ENCODE assay signal across 2 cellular contexts in the genomic region with DNA sequence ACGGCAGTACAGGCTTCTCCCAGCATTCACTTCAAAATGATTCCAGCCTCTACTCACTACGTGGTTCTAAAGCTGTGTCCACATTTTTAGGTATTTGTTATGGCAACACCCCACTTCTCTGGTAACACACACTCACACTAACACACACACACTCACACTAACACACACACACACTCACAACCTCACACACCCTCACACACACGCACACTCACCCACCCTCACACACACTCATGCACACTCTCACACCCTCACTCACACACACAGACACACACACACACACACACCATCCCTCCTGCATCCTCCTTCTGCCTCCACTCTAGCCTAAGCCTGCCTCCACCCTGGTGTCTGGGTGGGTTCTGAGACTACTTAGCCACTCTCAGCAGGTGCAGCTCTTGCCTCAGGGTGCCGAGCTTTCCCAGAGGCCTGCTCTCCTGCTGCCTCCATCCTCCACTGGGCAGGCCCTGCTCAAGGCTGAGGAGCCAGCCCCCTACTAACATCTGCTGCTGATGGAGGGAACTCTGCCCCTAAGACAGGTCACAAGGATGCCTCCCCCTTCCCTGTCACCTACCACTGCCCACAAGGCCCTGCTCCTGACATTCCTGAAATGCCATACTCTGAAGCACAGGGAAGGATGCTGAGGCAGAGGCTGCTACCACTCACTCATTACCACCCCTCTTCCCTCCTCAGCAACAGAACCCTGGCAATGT.
TF ChIP-seq lines count a peak whose summit lies in the region.

No MANE protein-coding gene starts in this region.

TF ChIP-seq in GM23338, 12 proteins besides CTCF, POLR2A, EP300 and RAD21:
- TF ChIP-seq ZNF331 (CRISPR knock-in tag; IDR thresholded peaks at IDR 0.05; ENCODE audit: low read depth) (no peak), JUNB (IDR thresholded peaks at IDR 0.05; ENCODE audit: unreplicated experiment) (no peak), NANOG (IDR thresholded peaks at IDR 0.05; ENCODE audit: borderline replicate concordance) (no peak), CREB1 (CRISPR knock-in tag; IDR thresholded peaks at IDR 0.05; ENCODE audit: low read depth) (no peak), EZH2 (IDR thresholded peaks at IDR 0.05; ENCODE audit: low read depth, unreplicated experiment) (no peak)
- TF ChIP-seq, protein P1, sequence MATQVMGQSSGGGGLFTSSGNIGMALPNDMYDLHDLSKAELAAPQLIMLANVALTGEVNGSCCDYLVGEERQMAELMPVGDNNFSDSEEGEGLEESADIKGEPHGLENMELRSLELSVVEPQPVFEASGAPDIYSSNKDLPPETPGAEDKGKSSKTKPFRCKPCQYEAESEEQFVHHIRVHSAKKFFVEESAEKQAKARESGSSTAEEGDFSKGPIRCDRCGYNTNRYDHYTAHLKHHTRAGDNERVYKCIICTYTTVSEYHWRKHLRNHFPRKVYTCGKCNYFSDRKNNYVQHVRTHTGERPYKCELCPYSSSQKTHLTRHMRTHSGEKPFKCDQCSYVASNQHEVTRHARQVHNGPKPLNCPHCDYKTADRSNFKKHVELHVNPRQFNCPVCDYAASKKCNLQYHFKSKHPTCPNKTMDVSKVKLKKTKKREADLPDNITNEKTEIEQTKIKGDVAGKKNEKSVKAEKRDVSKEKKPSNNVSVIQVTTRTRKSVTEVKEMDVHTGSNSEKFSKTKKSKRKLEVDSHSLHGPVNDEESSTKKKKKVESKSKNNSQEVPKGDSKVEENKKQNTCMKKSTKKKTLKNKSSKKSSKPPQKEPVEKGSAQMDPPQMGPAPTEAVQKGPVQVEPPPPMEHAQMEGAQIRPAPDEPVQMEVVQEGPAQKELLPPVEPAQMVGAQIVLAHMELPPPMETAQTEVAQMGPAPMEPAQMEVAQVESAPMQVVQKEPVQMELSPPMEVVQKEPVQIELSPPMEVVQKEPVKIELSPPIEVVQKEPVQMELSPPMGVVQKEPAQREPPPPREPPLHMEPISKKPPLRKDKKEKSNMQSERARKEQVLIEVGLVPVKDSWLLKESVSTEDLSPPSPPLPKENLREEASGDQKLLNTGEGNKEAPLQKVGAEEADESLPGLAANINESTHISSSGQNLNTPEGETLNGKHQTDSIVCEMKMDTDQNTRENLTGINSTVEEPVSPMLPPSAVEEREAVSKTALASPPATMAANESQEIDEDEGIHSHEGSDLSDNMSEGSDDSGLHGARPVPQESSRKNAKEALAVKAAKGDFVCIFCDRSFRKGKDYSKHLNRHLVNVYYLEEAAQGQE (IDR thresholded peaks at IDR 0.05; ENCODE audit: unreplicated experiment): no peak
- TF ChIP-seq, protein P2, sequence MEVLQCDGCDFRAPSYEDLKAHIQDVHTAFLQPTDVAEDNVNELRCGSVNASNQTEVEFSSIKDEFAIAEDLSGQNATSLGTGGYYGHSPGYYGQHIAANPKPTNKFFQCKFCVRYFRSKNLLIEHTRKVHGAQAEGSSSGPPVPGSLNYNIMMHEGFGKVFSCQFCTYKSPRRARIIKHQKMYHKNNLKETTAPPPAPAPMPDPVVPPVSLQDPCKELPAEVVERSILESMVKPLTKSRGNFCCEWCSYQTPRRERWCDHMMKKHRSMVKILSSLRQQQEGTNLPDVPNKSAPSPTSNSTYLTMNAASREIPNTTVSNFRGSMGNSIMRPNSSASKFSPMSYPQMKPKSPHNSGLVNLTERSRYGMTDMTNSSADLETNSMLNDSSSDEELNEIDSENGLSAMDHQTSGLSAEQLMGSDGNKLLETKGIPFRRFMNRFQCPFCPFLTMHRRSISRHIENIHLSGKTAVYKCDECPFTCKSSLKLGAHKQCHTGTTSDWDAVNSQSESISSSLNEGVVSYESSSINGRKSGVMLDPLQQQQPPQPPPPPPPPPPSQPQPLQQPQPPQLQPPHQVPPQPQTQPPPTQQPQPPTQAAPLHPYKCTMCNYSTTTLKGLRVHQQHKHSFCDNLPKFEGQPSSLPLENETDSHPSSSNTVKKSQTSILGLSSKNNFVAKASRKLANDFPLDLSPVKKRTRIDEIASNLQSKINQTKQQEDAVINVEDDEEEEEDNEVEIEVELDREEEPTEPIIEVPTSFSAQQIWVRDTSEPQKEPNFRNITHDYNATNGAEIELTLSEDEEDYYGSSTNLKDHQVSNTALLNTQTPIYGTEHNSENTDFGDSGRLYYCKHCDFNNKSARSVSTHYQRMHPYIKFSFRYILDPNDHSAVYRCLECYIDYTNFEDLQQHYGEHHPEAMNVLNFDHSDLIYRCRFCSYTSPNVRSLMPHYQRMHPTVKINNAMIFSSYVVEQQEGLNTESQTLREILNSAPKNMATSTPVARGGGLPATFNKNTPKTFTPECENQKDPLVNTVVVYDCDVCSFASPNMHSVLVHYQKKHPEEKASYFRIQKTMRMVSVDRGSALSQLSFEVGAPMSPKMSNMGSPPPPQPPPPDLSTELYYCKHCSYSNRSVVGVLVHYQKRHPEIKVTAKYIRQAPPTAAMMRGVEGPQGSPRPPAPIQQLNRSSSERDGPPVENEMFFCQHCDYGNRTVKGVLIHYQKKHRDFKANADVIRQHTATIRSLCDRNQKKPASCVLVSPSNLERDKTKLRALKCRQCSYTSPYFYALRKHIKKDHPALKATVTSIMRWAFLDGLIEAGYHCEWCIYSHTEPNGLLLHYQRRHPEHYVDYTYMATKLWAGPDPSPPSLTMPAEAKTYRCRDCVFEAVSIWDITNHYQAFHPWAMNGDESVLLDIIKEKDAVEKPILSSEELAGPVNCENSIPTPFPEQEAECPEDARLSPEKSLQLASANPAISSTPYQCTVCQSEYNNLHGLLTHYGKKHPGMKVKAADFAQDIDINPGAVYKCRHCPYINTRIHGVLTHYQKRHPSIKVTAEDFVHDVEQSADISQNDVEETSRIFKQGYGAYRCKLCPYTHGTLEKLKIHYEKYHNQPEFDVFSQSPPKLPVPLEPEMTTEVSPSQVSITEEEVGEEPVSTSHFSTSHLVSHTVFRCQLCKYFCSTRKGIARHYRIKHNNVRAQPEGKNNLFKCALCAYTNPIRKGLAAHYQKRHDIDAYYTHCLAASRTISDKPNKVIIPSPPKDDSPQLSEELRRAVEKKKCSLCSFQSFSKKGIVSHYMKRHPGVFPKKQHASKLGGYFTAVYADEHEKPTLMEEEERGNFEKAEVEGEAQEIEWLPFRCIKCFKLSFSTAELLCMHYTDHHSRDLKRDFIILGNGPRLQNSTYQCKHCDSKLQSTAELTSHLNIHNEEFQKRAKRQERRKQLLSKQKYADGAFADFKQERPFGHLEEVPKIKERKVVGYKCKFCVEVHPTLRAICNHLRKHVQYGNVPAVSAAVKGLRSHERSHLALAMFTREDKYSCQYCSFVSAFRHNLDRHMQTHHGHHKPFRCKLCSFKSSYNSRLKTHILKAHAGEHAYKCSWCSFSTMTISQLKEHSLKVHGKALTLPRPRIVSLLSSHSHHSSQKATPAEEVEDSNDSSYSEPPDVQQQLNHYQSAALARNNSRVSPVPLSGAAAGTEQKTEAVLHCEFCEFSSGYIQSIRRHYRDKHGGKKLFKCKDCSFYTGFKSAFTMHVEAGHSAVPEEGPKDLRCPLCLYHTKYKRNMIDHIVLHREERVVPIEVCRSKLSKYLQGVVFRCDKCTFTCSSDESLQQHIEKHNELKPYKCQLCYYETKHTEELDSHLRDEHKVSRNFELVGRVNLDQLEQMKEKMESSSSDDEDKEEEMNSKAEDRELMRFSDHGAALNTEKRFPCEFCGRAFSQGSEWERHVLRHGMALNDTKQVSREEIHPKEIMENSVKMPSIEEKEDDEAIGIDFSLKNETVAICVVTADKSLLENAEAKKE (CRISPR knock-in tag; IDR thresholded peaks at IDR 0.05): no peak

TF ChIP-seq in Ishikawa, 13 proteins besides CTCF, POLR2A, EP300 and RAD21:
- TF ChIP-seq CEBPB (IDR thresholded peaks at IDR 0.05) (no peak), TEAD4 (IDR thresholded peaks at IDR 0.05) (peak; percentile 19; the same call in 1 of the 2 replicates), ZBTB7A (IDR thresholded peaks at IDR 0.05; ENCODE audit: low read depth) (no peak), TCF12 (IDR thresholded peaks at IDR 0.05; ENCODE audit: low read depth) (no peak)
